Comparison of ENCODE assay signal across 1 cellular context in the genomic region with DNA sequence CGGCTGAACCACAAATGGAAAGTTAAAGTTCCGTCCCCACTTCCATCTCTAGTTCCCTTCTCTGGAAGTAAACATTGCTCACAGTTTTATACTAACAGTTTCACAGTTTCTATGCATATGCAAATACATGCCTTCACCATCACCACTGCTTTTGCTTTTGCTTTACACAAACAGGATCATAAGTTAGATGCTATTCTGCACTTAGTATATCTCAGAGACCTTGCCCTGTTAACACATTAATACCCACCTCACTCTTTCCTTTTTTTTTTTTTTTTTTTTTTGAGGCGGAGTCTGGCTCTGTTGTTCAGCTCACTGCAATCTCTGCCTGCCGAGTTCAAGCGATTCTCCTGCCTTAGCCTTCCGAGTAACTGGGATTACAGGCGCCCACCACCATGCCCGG.
TF ChIP-seq lines count a peak whose summit lies in the region.

No MANE protein-coding gene starts in this region.

TF ChIP-seq in endothelial cell of umbilical vein, 7 proteins besides CTCF, POLR2A, EP300 and RAD21:
- no peak for TF ChIP-seq EZH2 (IDR thresholded peaks at IDR 0.05; ENCODE audit: borderline replicate concordance, low read depth, low read length, severe bottlenecking)
- no peak for TF ChIP-seq POLR2AphosphoS5 (IDR thresholded peaks at IDR 0.05; ENCODE audit: insufficient read depth, low read depth, low read length)
- TF ChIP-seq MYC (IDR thresholded peaks at IDR 0.05; ENCODE audit: low read depth, low read length), result no peak
- TF ChIP-seq, protein P1, sequence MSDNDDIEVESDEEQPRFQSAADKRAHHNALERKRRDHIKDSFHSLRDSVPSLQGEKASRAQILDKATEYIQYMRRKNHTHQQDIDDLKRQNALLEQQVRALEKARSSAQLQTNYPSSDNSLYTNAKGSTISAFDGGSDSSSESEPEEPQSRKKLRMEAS (IDR thresholded peaks at IDR 0.05; ENCODE audit: insufficient read depth, insufficient read length), result no peak
- no peak for TF ChIP-seq JUN (IDR thresholded peaks at IDR 0.05; ENCODE audit: borderline replicate concordance, insufficient read depth, insufficient read length, low read depth)
- no peak for TF ChIP-seq FOS (IDR thresholded peaks at IDR 0.05; ENCODE audit: borderline replicate concordance, insufficient read depth, low read length)
- TF ChIP-seq GATA2 (IDR thresholded peaks at IDR 0.05; ENCODE audit: insufficient read depth, insufficient read length, low read depth, low read length), result no peak
TF ChIP-seq in endothelial cell of umbilical vein: peak in this region for 0.
